Comparison of ENCODE assay signal across 1 cellular context in the genomic region with DNA sequence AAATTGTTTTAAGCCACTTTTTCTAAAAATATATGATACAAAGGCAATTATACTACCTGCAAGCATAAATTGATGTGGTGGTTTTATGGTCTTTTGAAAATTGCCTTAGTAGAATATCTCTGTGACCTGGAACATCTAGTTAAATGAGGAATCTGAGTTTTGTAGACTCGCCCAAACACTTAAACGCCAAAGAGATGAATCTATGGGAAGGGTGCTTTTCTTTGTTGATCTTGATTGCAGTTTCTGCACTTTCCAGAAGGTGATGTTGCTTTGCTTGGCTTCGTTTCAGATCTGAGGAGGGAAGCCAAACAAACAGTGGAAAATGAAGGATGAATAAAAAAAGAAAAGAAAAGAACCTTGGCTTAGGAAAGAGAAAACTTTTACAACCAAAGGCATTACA.
TF ChIP-seq lines count a peak whose summit lies in the region.

No MANE protein-coding gene starts in this region.

TF ChIP-seq in HEK293, 187 proteins besides CTCF, POLR2A, EP300 and RAD21 (continued from another document):
- TF ChIP-seq, protein P1, sequence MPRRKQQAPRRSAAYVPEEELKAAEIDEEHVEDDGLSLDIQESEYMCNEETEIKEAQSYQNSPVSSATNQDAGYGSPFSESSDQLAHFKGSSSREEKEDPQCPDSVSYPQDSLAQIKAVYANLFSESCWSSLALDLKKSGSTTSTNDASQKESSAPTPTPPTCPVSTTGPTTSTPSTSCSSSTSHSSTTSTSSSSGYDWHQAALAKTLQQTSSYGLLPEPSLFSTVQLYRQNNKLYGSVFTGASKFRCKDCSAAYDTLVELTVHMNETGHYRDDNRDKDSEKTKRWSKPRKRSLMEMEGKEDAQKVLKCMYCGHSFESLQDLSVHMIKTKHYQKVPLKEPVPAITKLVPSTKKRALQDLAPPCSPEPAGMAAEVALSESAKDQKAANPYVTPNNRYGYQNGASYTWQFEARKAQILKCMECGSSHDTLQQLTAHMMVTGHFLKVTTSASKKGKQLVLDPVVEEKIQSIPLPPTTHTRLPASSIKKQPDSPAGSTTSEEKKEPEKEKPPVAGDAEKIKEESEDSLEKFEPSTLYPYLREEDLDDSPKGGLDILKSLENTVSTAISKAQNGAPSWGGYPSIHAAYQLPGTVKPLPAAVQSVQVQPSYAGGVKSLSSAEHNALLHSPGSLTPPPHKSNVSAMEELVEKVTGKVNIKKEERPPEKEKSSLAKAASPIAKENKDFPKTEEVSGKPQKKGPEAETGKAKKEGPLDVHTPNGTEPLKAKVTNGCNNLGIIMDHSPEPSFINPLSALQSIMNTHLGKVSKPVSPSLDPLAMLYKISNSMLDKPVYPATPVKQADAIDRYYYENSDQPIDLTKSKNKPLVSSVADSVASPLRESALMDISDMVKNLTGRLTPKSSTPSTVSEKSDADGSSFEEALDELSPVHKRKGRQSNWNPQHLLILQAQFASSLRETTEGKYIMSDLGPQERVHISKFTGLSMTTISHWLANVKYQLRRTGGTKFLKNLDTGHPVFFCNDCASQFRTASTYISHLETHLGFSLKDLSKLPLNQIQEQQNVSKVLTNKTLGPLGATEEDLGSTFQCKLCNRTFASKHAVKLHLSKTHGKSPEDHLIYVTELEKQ (tag by site-specific recombination; IDR thresholded peaks at IDR 0.05; ENCODE audit: borderline replicate concordance): 0 out of 2 replicates have a peak, but pooled peaks have one; percentile 38
- no peak for TF ChIP-seq ZNF174 (tag by site-specific recombination; IDR thresholded peaks at IDR 0.05)
- TF ChIP-seq OSR2 (tag by site-specific recombination; IDR thresholded peaks at IDR 0.05): peak; percentile 74
- no peak for TF ChIP-seq ZNF138 (tag by site-specific recombination; IDR thresholded peaks at IDR 0.05; ENCODE audit: borderline replicate concordance)
- TF ChIP-seq ZNF518A (tag by site-specific recombination; conservative IDR thresholded peaks at IDR 0.05; ENCODE audit: low read depth): no peak
- TF ChIP-seq, protein P2, sequence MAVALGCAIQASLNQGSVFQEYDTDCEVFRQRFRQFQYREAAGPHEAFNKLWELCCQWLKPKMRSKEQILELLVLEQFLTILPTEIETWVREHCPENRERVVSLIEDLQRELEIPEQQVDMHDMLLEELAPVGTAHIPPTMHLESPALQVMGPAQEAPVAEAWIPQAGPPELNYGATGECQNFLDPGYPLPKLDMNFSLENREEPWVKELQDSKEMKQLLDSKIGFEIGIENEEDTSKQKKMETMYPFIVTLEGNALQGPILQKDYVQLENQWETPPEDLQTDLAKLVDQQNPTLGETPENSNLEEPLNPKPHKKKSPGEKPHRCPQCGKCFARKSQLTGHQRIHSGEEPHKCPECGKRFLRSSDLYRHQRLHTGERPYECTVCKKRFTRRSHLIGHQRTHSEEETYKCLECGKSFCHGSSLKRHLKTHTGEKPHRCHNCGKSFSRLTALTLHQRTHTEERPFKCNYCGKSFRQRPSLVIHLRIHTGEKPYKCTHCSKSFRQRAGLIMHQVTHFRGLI (tag by site-specific recombination; IDR thresholded peaks at IDR 0.05): no peak
- no peak for TF ChIP-seq ZFP3 (tag by site-specific recombination; IDR thresholded peaks at IDR 0.05; ENCODE audit: low read depth)
- TF ChIP-seq KLF9 (tag by site-specific recombination; IDR thresholded peaks at IDR 0.05; ENCODE audit: low read depth): no peak
- TF ChIP-seq ZNF404 (tag by site-specific recombination; IDR thresholded peaks at IDR 0.05): no peak
- peak; percentile 71; the same call in 1 of the 2 replicates for TF ChIP-seq GFI1B (tag by site-specific recombination; IDR thresholded peaks at IDR 0.05)
- TF ChIP-seq ZNF555 (tag by site-specific recombination; conservative IDR thresholded peaks at IDR 0.05): no peak
- TF ChIP-seq ZNF660 (tag by site-specific recombination; IDR thresholded peaks at IDR 0.05): 0 out of 2 replicates have a peak, but pooled peaks have one; percentile 47
- peak; percentile 96 for TF ChIP-seq ZBTB44 (tag by site-specific recombination; IDR thresholded peaks at IDR 0.05)
- no peak for TF ChIP-seq MYNN (tag by site-specific recombination; IDR thresholded peaks at IDR 0.05; ENCODE audit: borderline replicate concordance)
- TF ChIP-seq ZBTB21 (tag by site-specific recombination; IDR thresholded peaks at IDR 0.05): no peak
- no peak for TF ChIP-seq ZNF398 (tag by site-specific recombination; IDR thresholded peaks at IDR 0.05)
- TF ChIP-seq, protein P3, sequence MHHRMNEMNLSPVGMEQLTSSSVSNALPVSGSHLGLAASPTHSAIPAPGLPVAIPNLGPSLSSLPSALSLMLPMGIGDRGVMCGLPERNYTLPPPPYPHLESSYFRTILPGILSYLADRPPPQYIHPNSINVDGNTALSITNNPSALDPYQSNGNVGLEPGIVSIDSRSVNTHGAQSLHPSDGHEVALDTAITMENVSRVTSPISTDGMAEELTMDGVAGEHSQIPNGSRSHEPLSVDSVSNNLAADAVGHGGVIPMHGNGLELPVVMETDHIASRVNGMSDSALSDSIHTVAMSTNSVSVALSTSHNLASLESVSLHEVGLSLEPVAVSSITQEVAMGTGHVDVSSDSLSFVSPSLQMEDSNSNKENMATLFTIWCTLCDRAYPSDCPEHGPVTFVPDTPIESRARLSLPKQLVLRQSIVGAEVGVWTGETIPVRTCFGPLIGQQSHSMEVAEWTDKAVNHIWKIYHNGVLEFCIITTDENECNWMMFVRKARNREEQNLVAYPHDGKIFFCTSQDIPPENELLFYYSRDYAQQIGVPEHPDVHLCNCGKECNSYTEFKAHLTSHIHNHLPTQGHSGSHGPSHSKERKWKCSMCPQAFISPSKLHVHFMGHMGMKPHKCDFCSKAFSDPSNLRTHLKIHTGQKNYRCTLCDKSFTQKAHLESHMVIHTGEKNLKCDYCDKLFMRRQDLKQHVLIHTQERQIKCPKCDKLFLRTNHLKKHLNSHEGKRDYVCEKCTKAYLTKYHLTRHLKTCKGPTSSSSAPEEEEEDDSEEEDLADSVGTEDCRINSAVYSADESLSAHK (tag by site-specific recombination; IDR thresholded peaks at IDR 0.05): peak; percentile 85
- no peak for TF ChIP-seq SP2 (tag by site-specific recombination; IDR thresholded peaks at IDR 0.05)
- TF ChIP-seq PRDM10 (tag by site-specific recombination; IDR thresholded peaks at IDR 0.05): peak; percentile 75
- TF ChIP-seq ZNF114 (tag by site-specific recombination; IDR thresholded peaks at IDR 0.05): no peak
- 0 out of 2 replicates have a peak, but pooled peaks have one; percentile 16 for TF ChIP-seq TRIM28 (IDR thresholded peaks at IDR 0.05; ENCODE audit: borderline replicate concordance, low read length)
- TF ChIP-seq, protein P4, sequence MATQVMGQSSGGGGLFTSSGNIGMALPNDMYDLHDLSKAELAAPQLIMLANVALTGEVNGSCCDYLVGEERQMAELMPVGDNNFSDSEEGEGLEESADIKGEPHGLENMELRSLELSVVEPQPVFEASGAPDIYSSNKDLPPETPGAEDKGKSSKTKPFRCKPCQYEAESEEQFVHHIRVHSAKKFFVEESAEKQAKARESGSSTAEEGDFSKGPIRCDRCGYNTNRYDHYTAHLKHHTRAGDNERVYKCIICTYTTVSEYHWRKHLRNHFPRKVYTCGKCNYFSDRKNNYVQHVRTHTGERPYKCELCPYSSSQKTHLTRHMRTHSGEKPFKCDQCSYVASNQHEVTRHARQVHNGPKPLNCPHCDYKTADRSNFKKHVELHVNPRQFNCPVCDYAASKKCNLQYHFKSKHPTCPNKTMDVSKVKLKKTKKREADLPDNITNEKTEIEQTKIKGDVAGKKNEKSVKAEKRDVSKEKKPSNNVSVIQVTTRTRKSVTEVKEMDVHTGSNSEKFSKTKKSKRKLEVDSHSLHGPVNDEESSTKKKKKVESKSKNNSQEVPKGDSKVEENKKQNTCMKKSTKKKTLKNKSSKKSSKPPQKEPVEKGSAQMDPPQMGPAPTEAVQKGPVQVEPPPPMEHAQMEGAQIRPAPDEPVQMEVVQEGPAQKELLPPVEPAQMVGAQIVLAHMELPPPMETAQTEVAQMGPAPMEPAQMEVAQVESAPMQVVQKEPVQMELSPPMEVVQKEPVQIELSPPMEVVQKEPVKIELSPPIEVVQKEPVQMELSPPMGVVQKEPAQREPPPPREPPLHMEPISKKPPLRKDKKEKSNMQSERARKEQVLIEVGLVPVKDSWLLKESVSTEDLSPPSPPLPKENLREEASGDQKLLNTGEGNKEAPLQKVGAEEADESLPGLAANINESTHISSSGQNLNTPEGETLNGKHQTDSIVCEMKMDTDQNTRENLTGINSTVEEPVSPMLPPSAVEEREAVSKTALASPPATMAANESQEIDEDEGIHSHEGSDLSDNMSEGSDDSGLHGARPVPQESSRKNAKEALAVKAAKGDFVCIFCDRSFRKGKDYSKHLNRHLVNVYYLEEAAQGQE (tag by site-specific recombination; IDR thresholded peaks at IDR 0.05): no peak
